8 cellular contexts compared by ENCODE assay signal in genomic region chr14:105314287-105315185, GRCh38. TPM values are rescaled to one million over a fixed set of nuclear protein-coding genes. Genes with fewer than 3 reads are reported as not detected.
A peak's percentile ranks its signal among the peaks of the same experiment; 100 is the strongest.
DNase-seq lines count a peak whose midpoint lies in the region; ATAC-seq and TF ChIP-seq lines count a peak whose summit lies in the region.

TSS of gene PACS2 (plus strand) at chr14:105314748. CDS start at chr14:105314919, 171 bp downstream.

- CTCF ChIA-PET in AG04449 (lab: Yijun Ruan, JAX), result interaction anchor here (1.0 to 1.2 kb wide), 2 partner anchors 14 to 112 kb away, joined by 3 to 4 read pairs; partner anchors contain the start of gene BRF1

- ATAC-seq in GM18861 (IDR thresholded peaks at IDR 0.05; ENCODE audit: unreplicated experiment), result peak; percentile 59
- ATAC-seq in HG03097 (IDR thresholded peaks at IDR 0.05; ENCODE audit: low FRiP score, unreplicated experiment), result peak; percentile 64
- ATAC-seq in left lung, result peak; percentile 85

- TF ChIP-seq CTCF in AG04449 (IDR thresholded peaks at IDR 0.05; ENCODE audit: insufficient read depth, low read length, missing control alignments) (no peak), left lung (IDR thresholded peaks at IDR 0.05) (no peak)

- intact Hi-C loops in activated CD4-positive, alpha-beta T cell treated with anti-CD3 and anti-CD28 coated beads, Interleukin-2, amount 10 ng/mL, durations not matched to agents 24 days and 14 days (cut with micrococcal nuclease), result loop anchor here (1.0 kb wide), 1 partner anchor 13 kb away; the partner anchor contains the start of gene BRF1
- intact Hi-C loops in dendritic cell treated with granulocyte-macrophage colony-stimulating factor and Interleukin-4, amounts not matched to agents 40 ng/mL and 50 ng/mL, for 4 days (cut with micrococcal nuclease), result loop anchor here (1.0 kb wide), 1 partner anchor 13 kb away; the partner anchor contains the start of gene BRF1
- intact Hi-C loops in left lung (cut with DNase I), result no loop called here

- H3K9me3 ChIP-seq in left lung, result no peaks in the 10 kb centered on the region

- H3K27me3 Mint-ChIP-seq in activated CD4-positive, alpha-beta T cell treated with anti-CD3 and anti-CD28 coated beads, Interleukin-2, amount 10 ng/mL, durations not matched to agents 24 days and 14 days, result peaks cover 3% of the 10 kb centered on the region
- H3K27me3 Mint-ChIP-seq in dendritic cell treated with granulocyte-macrophage colony-stimulating factor and Interleukin-4, amounts not matched to agents 40 ng/mL and 50 ng/mL, for 4 days, result no peaks in the 10 kb centered on the region

- POLR2A ChIA-PET in AG04449 (lab: Yijun Ruan, JAX), result interaction anchor here (0.6 to 1.9 kb wide), 4 partner anchors 10 to 65 kb away, joined by 3 to 19 read pairs (median 5); partner anchors contain the start of gene BRF1

- peak within 1 kb of the TSS; percentile 80 to 85 for H3K27ac ChIP-seq in left lung

- no peaks in the 10 kb centered on the region for H3K36me3 ChIP-seq in left lung

- H3K4me1 Mint-ChIP-seq in activated CD4-positive, alpha-beta T cell treated with anti-CD3 and anti-CD28 coated beads, Interleukin-2, amount 10 ng/mL, durations not matched to agents 24 days and 14 days, result peaks cover 20% of the 10 kb centered on the region
- peaks cover 45% of the 10 kb centered on the region for H3K4me1 Mint-ChIP-seq in dendritic cell treated with granulocyte-macrophage colony-stimulating factor and Interleukin-4, amounts not matched to agents 40 ng/mL and 50 ng/mL, for 4 days (ENCODE audit: low read depth)

- no peaks in the 10 kb centered on the region for H3K27me3 ChIP-seq in left lung

- H3K27ac Mint-ChIP-seq in activated CD4-positive, alpha-beta T cell treated with anti-CD3 and anti-CD28 coated beads, Interleukin-2, amount 10 ng/mL, durations not matched to agents 24 days and 14 days, result peak within 1 kb of the TSS; percentile 81
- peak within 1 kb of the TSS; percentile 88 for H3K27ac Mint-ChIP-seq in dendritic cell treated with granulocyte-macrophage colony-stimulating factor and Interleukin-4, amounts not matched to agents 40 ng/mL and 50 ng/mL, for 4 days

- no peaks in the 10 kb centered on the region for H3K9me3 Mint-ChIP-seq in activated CD4-positive, alpha-beta T cell treated with anti-CD3 and anti-CD28 coated beads, Interleukin-2, amount 10 ng/mL, durations not matched to agents 24 days and 14 days
- H3K9me3 Mint-ChIP-seq in dendritic cell treated with granulocyte-macrophage colony-stimulating factor and Interleukin-4, amounts not matched to agents 40 ng/mL and 50 ng/mL, for 4 days, result no peaks in the 10 kb centered on the region

- peak within 1 kb of the TSS; percentile 73 for H3K4me3 ChIP-seq in AG04449 (ENCODE audit: low read depth, low read length)
- H3K4me3 ChIP-seq in left lung, result peak within 1 kb of the TSS; percentile 55 to 65

- H3K4me3 Mint-ChIP-seq in activated CD4-positive, alpha-beta T cell treated with anti-CD3 and anti-CD28 coated beads, Interleukin-2, amount 10 ng/mL, durations not matched to agents 24 days and 14 days, result peak within 1 kb of the TSS; percentile 89
- peak within 1 kb of the TSS; percentile 94 for H3K4me3 Mint-ChIP-seq in dendritic cell treated with granulocyte-macrophage colony-stimulating factor and Interleukin-4, amounts not matched to agents 40 ng/mL and 50 ng/mL, for 4 days

- H3K4me1 ChIP-seq in left lung, result peaks cover 15 to 37% of the 10 kb centered on the region in 2 donors

- DNase-seq in AG04449 (ENCODE audit: low read depth, low spot score) (no peak), NCI-H226 (peak; percentile 82), left lung (peak in 1 of 2 donors; percentile 91)
- DNase-seq in activated CD4-positive, alpha-beta T cell treated with anti-CD3 and anti-CD28 coated beads, Interleukin-2, amount 10 ng/mL, durations not matched to agents 24 days and 14 days, result peak; percentile 95
- DNase-seq in stimulated activated CD4-positive, alpha-beta T cell treated with anti-CD3 and anti-CD28 coated beads, Interleukin-2, amount 100 ng/mL, for 4 hours (ENCODE audit: low read depth), result peak; percentile 71

- H3K36me3 Mint-ChIP-seq in activated CD4-positive, alpha-beta T cell treated with anti-CD3 and anti-CD28 coated beads, Interleukin-2, amount 10 ng/mL, durations not matched to agents 24 days and 14 days (ENCODE audit: low read depth), result no peaks in the 10 kb centered on the region
- H3K36me3 Mint-ChIP-seq in dendritic cell treated with granulocyte-macrophage colony-stimulating factor and Interleukin-4, amounts not matched to agents 40 ng/mL and 50 ng/mL, for 4 days (ENCODE audit: low read depth), result peaks cover 9% of the 10 kb centered on the region

RNA-seq across cellular contexts. Expression of gene PACS2, which starts in this region (rescaled TPM):
- total RNA-seq in activated CD4-positive, alpha-beta T cell treated with anti-CD3 and anti-CD28 coated beads, Interleukin-2, amount 10 ng/mL, durations not matched to agents 24 days and 14 days, result 31.5 and 33.9 TPM in 2 replicates
- total RNA-seq in left lung, result 10 to 100 TPM; 69.7 to 77.2 TPM

Comparison
In these comparisons a context has a peak if more than half of its experiments do, and no peak if none do; other contexts are left out.
1. intact Hi-C loops: an anchor here in activated CD4-positive, alpha-beta T cell treated with anti-CD3 and anti-CD28 coated beads, Interleukin-2, amount 10 ng/mL, durations not matched to agents 24 days and 14 days (1.0 kb wide) and dendritic cell treated with granulocyte-macrophage colony-stimulating factor and Interleukin-4, amounts not matched to agents 40 ng/mL and 50 ng/mL, for 4 days (1.0 kb wide); none called in left lung.